Comparison of ENCODE assay signal across 9 cellular contexts in the genomic region with DNA sequence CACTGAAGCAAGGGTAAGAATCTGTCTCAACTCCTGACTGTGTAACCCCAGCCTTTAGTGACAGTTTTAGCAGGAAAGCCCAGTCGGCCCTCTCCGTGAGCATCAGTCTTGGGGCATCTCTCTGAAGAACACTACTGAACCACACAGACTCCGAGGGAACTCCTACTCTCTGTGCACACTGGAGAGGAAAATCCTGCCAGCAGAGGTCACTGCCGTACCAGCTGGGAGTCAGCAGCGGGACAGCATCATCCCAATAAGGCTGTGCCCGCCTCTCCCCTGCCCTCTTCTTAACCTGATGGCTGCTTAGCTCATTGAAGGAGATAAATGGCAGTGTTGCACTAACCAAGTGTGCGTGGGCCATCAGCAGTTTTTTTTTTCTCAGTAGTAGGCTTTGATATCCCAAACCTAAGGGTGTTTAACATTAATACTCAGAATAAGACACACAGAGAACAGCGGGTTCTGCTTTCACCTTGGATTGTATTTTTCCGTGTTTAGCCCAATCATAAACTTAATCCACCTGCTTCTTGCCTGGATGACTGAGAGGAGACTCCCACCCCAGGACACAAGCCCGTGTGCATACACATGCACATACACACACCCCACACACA. TPM values are rescaled to one million over a fixed set of nuclear protein-coding genes. Genes with fewer than 3 reads are reported as not detected.
DNase-seq lines count a peak whose midpoint lies in the region; ATAC-seq lines count a peak whose summit lies in the region.
"Had no signal": no experiment of that assay in that cellular context is flagged by ENCODE, and none has a peak within 500 bp of the region (broad histone marks: within the 10 kb centered on the region; RNA-seq: fewer than 3 reads in every experiment).

No MANE protein-coding gene starts in this region.

- H3K27ac Mint-ChIP-seq in activated CD8-positive, alpha-beta T cell treated with anti-CD3 and anti-CD28 coated beads, Interleukin-2, amount 10 ng/mL, durations not matched to agents 7 days and 5 days = no peak overlapping the region
- H3K27ac Mint-ChIP-seq: activated naive CD8-positive, alpha-beta T cell had no signal

- H3K36me3 Mint-ChIP-seq in activated CD8-positive, alpha-beta T cell treated with anti-CD3 and anti-CD28 coated beads, Interleukin-2, amount 10 ng/mL, durations not matched to agents 7 days and 5 days (ENCODE audit: low read depth) = peaks cover 7% of the 10 kb centered on the region

- WGBS in mesendoderm (ENCODE audit: extremely low coverage, insufficient coverage, low lambda C conversion rate) = no CpG with 5 or more reads among the region's 10 CpGs

- H3K27me3 Mint-ChIP-seq in activated CD8-positive, alpha-beta T cell treated with anti-CD3 and anti-CD28 coated beads, Interleukin-2, amount 10 ng/mL, durations not matched to agents 7 days and 5 days (ENCODE audit: low read depth) = no peaks in the 10 kb centered on the region
- H3K27me3 Mint-ChIP-seq: activated naive CD8-positive, alpha-beta T cell had no signal

- H3K27me3 ChIP-seq in mesendoderm (ENCODE audit: insufficient read depth, low read length, poor library complexity) = no peaks in the 10 kb centered on the region

- no peaks in the 10 kb centered on the region for H3K79me2 ChIP-seq in mesendoderm (ENCODE audit: control insufficient read depth, insufficient read depth, low read length)

- H3K56ac ChIP-seq in mesendoderm (ENCODE audit: low read length) = no peak overlapping the region

- H4K8ac ChIP-seq in mesendoderm (ENCODE audit: low read depth, low read length) = no peak overlapping the region

- H3K4me3 ChIP-seq in mesendoderm (ENCODE audit: low read length) = no peak overlapping the region

- no peak overlapping the region for H2BK5ac ChIP-seq in mesendoderm (ENCODE audit: low read length)

- no peak overlapping the region for H4K5ac ChIP-seq in mesendoderm (ENCODE audit: low read length)

- no peak overlapping the region for H3K27ac ChIP-seq in mesendoderm (ENCODE audit: low read depth, low read length)

- H2BK120ac ChIP-seq in mesendoderm (ENCODE audit: low read depth, low read length) = no peak overlapping the region

- POLR2A ChIA-PET in activated CD8-positive, alpha-beta T cell treated with anti-CD3 and anti-CD28 coated beads, Interleukin-2, amount 10 ng/mL, durations not matched to agents 7 days and 5 days (lab: Charles Lee) = interaction anchor here (0.6 to 1.4 kb wide), 3 partner anchors 27 to 100 kb away, joined by 3 to 4 read pairs (median 3); no protein-coding TSS in a partner anchor

- H3K18ac ChIP-seq in mesendoderm (ENCODE audit: low read length) = no peak overlapping the region

- DNase-seq in COR-L47 (lab: John Stamatoyannopoulos, UW) (peak; percentile 77), HT-29 (ENCODE audit: low spot score) (peak; percentile 91), NK-92 (lab: John Stamatoyannopoulos, UW; ENCODE audit: unreplicated experiment) (peak; percentile 46), mesendoderm (peak; percentile 92)
- DNase-seq in activated CD8-positive, alpha-beta T cell treated with anti-CD3 and anti-CD28 coated beads, Interleukin-2, amount 10 ng/mL, durations not matched to agents 7 days and 5 days = peak; percentile 93
- DNase-seq in effector CD8-positive, alpha-beta T cell (lab: John Stamatoyannopoulos, UW) = peak; percentile 79
- DNase-seq in stimulated activated CD8-positive, alpha-beta memory T cell treated with anti-CD3 and anti-CD28 coated beads, Interleukin-2, amount 100 ng/mL, for 1 hour (ENCODE audit: low read depth in 2 of 2) = peak; percentile 67 to 76

- no peak overlapping the region for H2BK15ac ChIP-seq in mesendoderm (replicated peaks; ENCODE audit: low read depth)

- H3K79me1 ChIP-seq in mesendoderm (ENCODE audit: low read length) = no peaks in the 10 kb centered on the region

- no peak overlapping the region for H2AK5ac ChIP-seq in mesendoderm (ENCODE audit: low read length)

- H3K4me1 Mint-ChIP-seq in activated CD8-positive, alpha-beta T cell treated with anti-CD3 and anti-CD28 coated beads, Interleukin-2, amount 10 ng/mL, durations not matched to agents 7 days and 5 days (ENCODE audit: low read depth) = peaks cover 20% of the 10 kb centered on the region

- no peak overlapping the region for H3K9ac ChIP-seq in mesendoderm (ENCODE audit: low read length)

- peaks cover 10% of the 10 kb centered on the region for H3K9me3 Mint-ChIP-seq in activated CD8-positive, alpha-beta T cell treated with anti-CD3 and anti-CD28 coated beads, Interleukin-2, amount 10 ng/mL, durations not matched to agents 7 days and 5 days (ENCODE audit: insufficient read depth)

- H3K4ac ChIP-seq in mesendoderm (ENCODE audit: low read depth, low read length) = no peak overlapping the region

- ATAC-seq in GM21381 (IDR thresholded peaks at IDR 0.05; ENCODE audit: unreplicated experiment) = peak; percentile 80
- peak; percentile 100 for ATAC-seq in activated CD8-positive, alpha-beta T cell treated with anti-CD3 and anti-CD28 coated beads, Interleukin-2, amount 10 ng/mL, durations not matched to agents 7 days and 5 days

- H3K4me2 ChIP-seq in mesendoderm (ENCODE audit: low read length) = no peak overlapping the region

- CTCF ChIA-PET in activated CD8-positive, alpha-beta T cell treated with anti-CD3 and anti-CD28 coated beads, Interleukin-2, amount 10 ng/mL, durations not matched to agents 7 days and 5 days (lab: Charles Lee) = interaction anchor here (0.6 to 11.4 kb wide), 52 partner anchors 9 to 449 kb away, joined by 3 to 267 read pairs (median 5); no protein-coding TSS in a partner anchor

- no peak overlapping the region for H3K23ac ChIP-seq in mesendoderm (ENCODE audit: low read length)

- H3K4me3 Mint-ChIP-seq in activated CD8-positive, alpha-beta T cell treated with anti-CD3 and anti-CD28 coated beads, Interleukin-2, amount 10 ng/mL, durations not matched to agents 7 days and 5 days = no peak overlapping the region
- H3K4me3 Mint-ChIP-seq: activated naive CD8-positive, alpha-beta T cell had no signal

- H3K4me1 ChIP-seq in mesendoderm (ENCODE audit: control insufficient read depth, low read depth, low read length) = peaks cover 4% of the 10 kb centered on the region

- H3K36me3 ChIP-seq in mesendoderm (ENCODE audit: control insufficient read depth, insufficient read depth, low read length) = no peaks in the 10 kb centered on the region

RNA-seq across cellular contexts. Expression of gene RASA2, which starts 26.6 kb away (rescaled TPM):
- total RNA-seq in HT-29 (2014; rRNA removed; shearing (Covaris generic)) = 2.7 and 3.0 TPM in 2 replicates
- 10 to 100 TPM; 56.8 to 60.2 TPM for total RNA-seq in activated CD8-positive, alpha-beta T cell treated with anti-CD3 and anti-CD28 coated beads, Interleukin-2, amount 10 ng/mL, durations not matched to agents 7 days and 5 days
- 9.0 TPM for polyA plus RNA-seq in mesendoderm (2013, experiment 1 of 2)
- polyA plus RNA-seq in mesendoderm (2013, experiment 2 of 2) = 8.1 TPM

Comparison
In these comparisons a context has a peak if more than half of its experiments do, and no peak if none do; other contexts are left out.
1. RNA of gene RASA2, which starts 26.6 kb away (total RNA-seq): 56.8 to 60.2 TPM in activated CD8-positive, alpha-beta T cell treated with anti-CD3 and anti-CD28 coated beads, Interleukin-2, amount 10 ng/mL, durations not matched to agents 7 days and 5 days; 2.7 to 3.0 TPM in HT-29; every median in the first group is over 10 times any median in the second.
2. Peak in every context shown above with its lines, with median percentiles within 50 percentile points of each other: DNase-seq.